Comparison of ENCODE assay signal across 28 cellular contexts in the genomic region with DNA sequence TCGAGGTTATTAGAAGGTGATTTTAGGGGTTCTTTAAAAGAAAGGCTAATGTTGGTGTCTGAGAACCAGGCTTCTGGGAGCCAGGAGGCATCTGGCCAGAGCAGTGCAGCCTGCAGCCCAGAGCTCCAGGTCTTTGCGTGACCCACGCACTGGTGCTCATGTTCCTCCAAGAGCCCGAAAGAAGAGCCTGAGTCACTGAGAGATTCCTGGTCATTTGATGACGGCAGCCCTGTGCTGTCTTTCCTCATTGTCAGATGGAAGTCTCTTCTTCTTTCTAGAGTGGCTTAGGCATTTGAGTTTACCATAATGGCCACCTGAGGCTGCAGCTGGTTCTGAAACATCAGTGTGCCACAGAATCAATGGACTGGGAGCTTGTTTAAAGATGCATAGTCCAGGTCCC.
"Had no signal": no experiment of that assay in that cellular context is flagged by ENCODE, and none has a peak within 500 bp of the region (broad histone marks: within the 10 kb centered on the region; RNA-seq: fewer than 3 reads in every experiment).

No MANE protein-coding gene starts in this region.

- H3K9me3 ChIP-seq: adrenal gland, body of pancreas, breast epithelium had no signal

- H3K27me3 ChIP-seq: adrenal gland, body of pancreas, breast epithelium had no signal

- H2AFZ ChIP-seq: PC-9 had no signal

- H3K27ac ChIP-seq: adrenal gland, body of pancreas, breast epithelium, PC-9, RWPE1, VCaP had no signal

- FAIRE-seq: astrocyte, K562, RCC 7860 had no signal

- H3K4me3 ChIP-seq: adrenal gland, body of pancreas, breast epithelium, K562, PC-9 had no signal

- DNase-seq: activated B cell treated with CpG ODN at 0.5 μM for 24 hours; activated CD4-positive, alpha-beta memory T cell treated with anti-CD3 and anti-CD28 coated beads for 36 hours; activated CD4-positive, alpha-beta T cell treated with anti-CD3 and anti-CD28 coated beads for 4 hours; activated CD4-positive, alpha-beta T cell treated with anti-CD3 and anti-CD28 coated beads, Interleukin-2, amount 50 U/mL, for 1 hour; activated CD4-positive, CD25-positive, alpha-beta regulatory T cell treated with anti-CD3 and anti-CD28 coated beads, Interleukin-2, amount 50 U/mL, for 72 hours; activated CD8-positive, alpha-beta memory T cell treated with anti-CD3 and anti-CD28 coated beads, Interleukin-2, amount 50 U/mL, for 4 hours; activated gamma-delta T cell treated with Interleukin-2 at 50 U/mL for 16 hours; activated naive CD4-positive, alpha-beta T cell treated with anti-CD3 and anti-CD28 coated beads for 36 hours; activated T-cell treated with anti-CD3 and anti-CD28 coated beads for 4 hours; activated T-cell treated with anti-CD3 and anti-CD28 coated beads, Interleukin-2, amount 50 U/mL, for 4 hours; adrenal gland; body of pancreas; MV-4-11; NCI-H1092; NCI-H1417 treated with DMSO at 0.1 percent for 48 hours; NCI-H2029; NCI-H524 treated with DMSO at 0.1 percent for 48 hours; NCI-H748 treated with DMSO at 0.1 percent for 48 hours; NK-92 treated with Interleukin-12 subunit alpha and Interleukin-12 subunit beta, amount 100 ng/mL, for 24 hours; PC-9; SIG-M5; T1000 had no signal

- H3K4me2 ChIP-seq: PC-9 had no signal

- H3K36me3 ChIP-seq: adrenal gland, breast epithelium had no signal

- H3K4me1 ChIP-seq: adrenal gland, body of pancreas, breast epithelium had no signal
